9 cellular contexts compared by ENCODE assay signal in the genomic region with DNA sequence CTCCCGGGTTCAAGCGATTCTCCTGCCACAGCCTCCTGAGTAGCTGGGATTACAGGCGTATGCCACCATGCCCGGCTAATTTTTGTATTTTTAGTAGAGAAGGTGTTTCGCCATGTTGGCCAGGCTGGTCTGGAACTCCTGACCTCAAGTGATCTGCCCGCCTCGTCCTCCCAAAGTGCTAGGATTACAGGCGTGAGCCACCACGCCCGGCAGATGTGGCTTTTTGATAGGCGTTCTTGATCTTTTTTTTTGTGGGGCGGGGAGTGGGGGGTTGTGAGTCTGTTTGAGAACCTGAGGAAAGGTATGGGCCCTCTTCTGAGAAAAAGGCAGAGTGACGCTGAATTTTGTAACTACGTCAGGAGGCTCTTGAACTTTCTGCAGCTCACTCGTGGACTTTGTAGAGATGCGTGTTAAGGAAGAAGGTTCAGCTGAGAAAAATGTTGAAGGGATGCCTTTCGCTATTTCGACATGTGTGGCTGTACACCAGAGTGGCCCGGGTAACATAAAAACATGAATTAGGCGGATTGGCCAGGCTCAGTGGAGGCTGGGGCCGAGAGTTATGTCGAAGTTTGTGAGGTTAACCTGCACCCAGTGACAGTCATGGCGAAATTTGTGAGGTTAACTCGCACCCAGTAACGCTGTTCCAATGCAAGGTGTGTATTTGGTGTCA. TPM values are rescaled to one million over a fixed set of nuclear protein-coding genes. Genes with fewer than 3 reads are reported as not detected.
DNase-seq lines count a peak whose midpoint lies in the region; ATAC-seq and TF ChIP-seq lines count a peak whose summit lies in the region.
"Not testable (repeated sequence)": the region's sequence is repeated elsewhere in the genome, so short reads cannot be mapped to it uniquely, and the experiment has no call there.
"Had no signal": no experiment of that assay in that cellular context is flagged by ENCODE, and none has a peak within 500 bp of the region (broad histone marks: within the 10 kb centered on the region; RNA-seq: fewer than 3 reads in every experiment).

No MANE protein-coding gene starts in this region.

- H3K9me3 Mint-ChIP-seq in activated B cell treated with CpG ODN at 0.5 μM for 24 hours, result not testable (repeated sequence)

- peak overlapping the region; percentile 76 for H3K4me2 ChIP-seq in DOHH2 (ENCODE audit: low read length)
- H3K4me2 ChIP-seq in parathyroid adenoma (ENCODE audit: low read length), result peak overlapping the region; percentile 29

- not testable (repeated sequence) for H3K27ac ChIP-seq in DOHH2 (ENCODE audit: low read depth, low read length); esophagus squamous epithelium; lower lobe of right lung; parathyroid adenoma; upper lobe of right lung

- peaks cover 49% of the 10 kb centered on the region for H3K79me2 ChIP-seq in DOHH2 (ENCODE audit: control insufficient read depth, low read length)
- H3K79me2 ChIP-seq in parathyroid adenoma, result peaks cover 31% of the 10 kb centered on the region

- peaks cover 15% of the 10 kb centered on the region for H3K36me3 Mint-ChIP-seq in activated B cell treated with CpG ODN at 0.5 μM for 24 hours (ENCODE audit: low read depth)

- H3K4me1 Mint-ChIP-seq in activated B cell treated with CpG ODN at 0.5 μM for 24 hours, result peaks cover 44% of the 10 kb centered on the region

- CTCF ChIA-PET in activated B cell treated with CpG ODN at 0.5 μM for 24 hours (lab: Charles Lee), result not testable (repeated sequence)

- not testable (repeated sequence) for TF ChIP-seq POLR2A in esophagus squamous epithelium (IDR thresholded peaks at IDR 0.05)

- not testable (repeated sequence) for H2AFZ ChIP-seq in parathyroid adenoma

- H3K9ac ChIP-seq in adipocyte (ENCODE audit: low read length), result peak overlapping the region; percentile 64
- not testable (repeated sequence) for H3K9ac ChIP-seq in parathyroid adenoma

- not testable (repeated sequence) for ATAC-seq in activated B cell treated with CpG ODN at 0.5 μM for 24 hours (ENCODE audit: low read depth); lower lobe of right lung; upper lobe of right lung

- intact Hi-C loops in activated B cell treated with CpG ODN at 0.5 μM for 24 hours (cut with micrococcal nuclease), result loop anchor here (10.0 kb wide), 1 partner anchor 365 kb away; no protein-coding TSS in a partner anchor
- intact Hi-C loops in esophagus squamous epithelium (cut with DNase I); lower lobe of right lung (cut with DNase I); upper lobe of right lung (cut with DNase I): not testable (repeated sequence)

- not testable (repeated sequence) for TF ChIP-seq CTCF in DOHH2 (IDR thresholded peaks at IDR 0.05; ENCODE audit: low read depth, low read length, poor library complexity, severe bottlenecking); activated B cell treated with CpG ODN at 0.5 μM for 24 hours (IDR thresholded peaks at IDR 0.05); esophagus squamous epithelium (IDR thresholded peaks at IDR 0.05); lower lobe of right lung (IDR thresholded peaks at IDR 0.05); parathyroid adenoma (IDR thresholded peaks at IDR 0.05); upper lobe of right lung (IDR thresholded peaks at IDR 0.05)

- H3K27ac Mint-ChIP-seq in activated B cell treated with CpG ODN at 0.5 μM for 24 hours, result peak overlapping the region; percentile 86

- not testable (repeated sequence) for H3F3A ChIP-seq in DOHH2 (ENCODE audit: control insufficient read depth, insufficient read depth)

- 79 to 83% methylated on average over 20 to 25 of the region's 25 CpGs for WGBS in esophagus squamous epithelium, 2 donors

- H4K20me1 ChIP-seq in DOHH2 (ENCODE audit: control insufficient read depth, insufficient read depth, low read depth, low read length), result not testable (repeated sequence)

- H3K9me2 ChIP-seq in DOHH2 (replicated peaks; ENCODE audit: control insufficient read depth, low read length), result not testable (repeated sequence)

- H3K27me3 ChIP-seq in DOHH2 (ENCODE audit: control insufficient read depth, low read length); MG63; adipocyte (replicated peaks; ENCODE audit: control insufficient read depth, insufficient read depth, low read length); esophagus squamous epithelium; lower lobe of right lung (ENCODE audit: low read depth); parathyroid adenoma (ENCODE audit: control insufficient read depth, insufficient read depth, low read length); upper lobe of right lung: not testable (repeated sequence)

- H3K4me3 ChIP-seq in DOHH2 (ENCODE audit: low read length), result peak overlapping the region; percentile 75
- H3K4me3 ChIP-seq in MG63, result peak overlapping the region; percentile 45; the same call in 1 of the 2 replicates
- peak overlapping the region; percentile 77 for H3K4me3 ChIP-seq in adipocyte (ENCODE audit: low read length)
- peak overlapping the region in 3 of 4 donors; percentile 63 to 90 (median 75) for H3K4me3 ChIP-seq in esophagus squamous epithelium
- peak overlapping the region; percentile 56 for H3K4me3 ChIP-seq in lower lobe of right lung
- not testable (repeated sequence) for H3K4me3 ChIP-seq in parathyroid adenoma (ENCODE audit: low read depth, low read length)
- H3K4me3 ChIP-seq in upper lobe of right lung, result peak overlapping the region; percentile 53

- POLR2A ChIA-PET in activated B cell treated with CpG ODN at 0.5 μM for 24 hours (lab: Charles Lee), result interaction anchor here (0.5 to 1.8 kb wide), 2 partner anchors 24 to 832 kb away, joined by 3 to 8 read pairs; no protein-coding TSS in a partner anchor

- not testable (repeated sequence) for DNase-seq in MG63; adipocyte (ENCODE audit: low read depth); esophagus squamous epithelium (lab: John Stamatoyannopoulos, UW); lower lobe of right lung; upper lobe of right lung
- DNase-seq in activated B cell treated with CpG ODN at 0.5 μM for 24 hours, result peak; percentile 7

- peak overlapping the region; percentile 77 for H3K4me3 Mint-ChIP-seq in activated B cell treated with CpG ODN at 0.5 μM for 24 hours

- H3K9me3 ChIP-seq in DOHH2 (ENCODE audit: control insufficient read depth, insufficient read depth, low read length); MG63; adipocyte (ENCODE audit: control insufficient read depth, low read length); esophagus squamous epithelium; lower lobe of right lung; parathyroid adenoma (ENCODE audit: control insufficient read depth, low read length); upper lobe of right lung: not testable (repeated sequence)

- H3K36me3 ChIP-seq in DOHH2 (ENCODE audit: control insufficient read depth, low read length) (peaks cover 17% of the 10 kb centered on the region), esophagus squamous epithelium (peaks cover 0 to 15% (median 0%) of the 10 kb centered on the region in 3 donors), lower lobe of right lung (peaks cover 12% of the 10 kb centered on the region)
- not testable (repeated sequence) for H3K36me3 ChIP-seq in MG63; adipocyte (ENCODE audit: control insufficient read depth, insufficient read depth, low read length, severe bottlenecking); parathyroid adenoma (ENCODE audit: control insufficient read depth, insufficient read depth, low read length); upper lobe of right lung

- H3K4me1 ChIP-seq in DOHH2 (ENCODE audit: control insufficient read depth, low read length) (peaks cover 35% of the 10 kb centered on the region), adipocyte (ENCODE audit: control insufficient read depth, insufficient read depth, low read length) (peaks cover 25% of the 10 kb centered on the region), esophagus squamous epithelium (peaks cover 16 to 48% (median 45%) of the 10 kb centered on the region in 3 donors), lower lobe of right lung (peaks cover 45% of the 10 kb centered on the region), upper lobe of right lung (peaks cover 39% of the 10 kb centered on the region)
- H3K4me1 ChIP-seq in parathyroid adenoma, result not testable (repeated sequence)

- H3K27me3 Mint-ChIP-seq in activated B cell treated with CpG ODN at 0.5 μM for 24 hours, result not testable (repeated sequence)

RNA-seq across cellular contexts. Expression of a gene that starts 1.5 kb away (rescaled TPM):
- 6.6 and 7.6 TPM in 2 replicates for total RNA-seq in MG63 (2014; rRNA removed; shearing (Covaris generic); ENCODE audit: low replicate concordance)
- total RNA-seq in activated B cell treated with CpG ODN at 0.5 μM for 24 hours (42.5 and 62.0 TPM in 2 replicates), esophagus squamous epithelium (10 to 100 TPM; 18.3 to 28.2 (median 23.3) TPM), lower lobe of right lung (74.4 TPM), upper lobe of right lung (90.9 TPM)

RNA-seq across cellular contexts. Expression of a gene that starts 8.1 kb away (rescaled TPM):
- not detected in 2 replicates for total RNA-seq in MG63 (2014; rRNA removed; shearing (Covaris generic); ENCODE audit: low replicate concordance)
- 0.16 and 0.66 TPM in 2 replicates for total RNA-seq in activated B cell treated with CpG ODN at 0.5 μM for 24 hours
- under 1 TPM in 1 of 4 donors, not detected in 3; 0.76 TPM for total RNA-seq in esophagus squamous epithelium
- total RNA-seq in lower lobe of right lung, result 1.4 TPM
- 1.4 TPM for total RNA-seq in upper lobe of right lung
- total RNA-seq: posterior vena cava had no signal

RNA-seq across cellular contexts. Expression of a gene that starts 19.1 kb away (rescaled TPM):
- 15.8 and 25.9 TPM in 2 replicates for total RNA-seq in MG63 (2014; rRNA removed; shearing (Covaris generic); ENCODE audit: low replicate concordance)
- 65.5 and 90.8 TPM in 2 replicates for total RNA-seq in activated B cell treated with CpG ODN at 0.5 μM for 24 hours
- total RNA-seq in esophagus squamous epithelium, result 10 to 100 TPM; 11.6 to 23.9 (median 17.5) TPM
- 53.4 TPM for total RNA-seq in lower lobe of right lung
- 61.7 TPM for total RNA-seq in upper lobe of right lung

RNA-seq across cellular contexts. Expression of a gene that starts 25.6 kb away (rescaled TPM):
- 15.0 and 19.4 TPM in 2 replicates for total RNA-seq in MG63 (2014; rRNA removed; shearing (Covaris generic); ENCODE audit: low replicate concordance)
- total RNA-seq in activated B cell treated with CpG ODN at 0.5 μM for 24 hours (74.9 and 91.4 TPM in 2 replicates), esophagus squamous epithelium (100 to 1,000 TPM in 2 of 4 donors, 10 to 100 TPM in 2; 70.8 to 196 (median 125) TPM), lower lobe of right lung (313 TPM), upper lobe of right lung (298 TPM)
